Comparison of ENCODE assay signal across 8 cellular contexts in genomic region chr4:75630932-75631320, GRCh38. TPM values are rescaled to one million over a fixed set of nuclear protein-coding genes. Genes with fewer than 3 reads are reported as not detected.
A peak's percentile ranks its signal among the peaks of the same experiment; 100 is the strongest.
DNase-seq lines count a peak whose midpoint lies in the region; ATAC-seq and TF ChIP-seq lines count a peak whose summit lies in the region.

No MANE protein-coding gene starts in this region.

- H3K27me3 ChIP-seq in CD8-positive, alpha-beta memory T cell (ENCODE audit: insufficient read depth, low read length, poor library complexity, severe bottlenecking): no peaks in the 10 kb centered on the region
- no peaks in the 10 kb centered on the region for H3K27me3 ChIP-seq in WERI-Rb-1 (ENCODE audit: insufficient read depth, low read depth, severe bottlenecking)
- no peaks in the 10 kb centered on the region for H3K27me3 ChIP-seq in ovary

- no peak for TF ChIP-seq POLR2A in ovary (IDR thresholded peaks at IDR 0.05)

- no peak for ATAC-seq in HG03521 (IDR thresholded peaks at IDR 0.05; ENCODE audit: unreplicated experiment)

- peak overlapping the region; percentile 78 to 96 (median 93) for H3K4me3 Mint-ChIP-seq in CD8-positive, alpha-beta memory T cell

- H3K36me3 ChIP-seq in CD8-positive, alpha-beta memory T cell (ENCODE audit: insufficient read depth, low read length): no peaks in the 10 kb centered on the region
- H3K36me3 ChIP-seq in WERI-Rb-1 (no peaks in the 10 kb centered on the region), ovary (no peaks in the 10 kb centered on the region)

- H3K27me3 Mint-ChIP-seq in CD8-positive, alpha-beta memory T cell: peaks cover 0 to 3% of the 10 kb centered on the region in 2 donors

- POLR2A ChIA-PET in CD8-positive, alpha-beta memory T cell (lab: Charles Lee): interaction anchor here (0.6 to 1.5 kb wide), 3 partner anchors 9 to 93 kb away, joined by 7 to 8 read pairs (median 8); partner anchors contain the start of genes G3BP2 and USO1

- intact Hi-C loops in ovary (cut with DNase I): no loop called here

- CTCF ChIA-PET in CD8-positive, alpha-beta memory T cell (lab: Charles Lee): no interaction called here

- H3K27ac ChIP-seq in CD8-positive, alpha-beta memory T cell (ENCODE audit: low read depth, low read length): peak overlapping the region; percentile 7
- H3K27ac ChIP-seq in WERI-Rb-1: peak overlapping the region; percentile 70
- H3K27ac ChIP-seq in ovary: no peak overlapping the region

- H3K27ac Mint-ChIP-seq in CD8-positive, alpha-beta memory T cell: peak overlapping the region in 7 of 8 donors; percentile 14 to 90 (median 84)

- no peaks in the 10 kb centered on the region for H3K9me3 Mint-ChIP-seq in CD8-positive, alpha-beta memory T cell

- peaks cover 7 to 15% (median 8%) of the 10 kb centered on the region in 3 donors for H3K4me1 Mint-ChIP-seq in CD8-positive, alpha-beta memory T cell

- no peak for DNase-seq in CD8-positive, alpha-beta memory T cell
- no peak for DNase-seq in WERI-Rb-1
- peak in 1 of 2 donors; percentile 43 for DNase-seq in foreskin fibroblast
- DNase-seq in ovary: no peak
- DNase-seq in NOMO-1 treated with DMSO at 0.1 percent for 48 hours (lab: John Stamatoyannopoulos, UW; ENCODE audit: unreplicated experiment): no peak
- DNase-seq in EL: no peak
- no peak for DNase-seq in stimulated activated CD4-positive, alpha-beta T cell treated with anti-CD3 and anti-CD28 coated beads, Interleukin-4, amount 100 ng/mL, for 4 hours

- WGBS in ovary, 3 donors: 66 to 83% (median 77%) methylated on average over 9 of the region's 9 CpGs

- no peak for TF ChIP-seq EP300 in ovary (IDR thresholded peaks at IDR 0.05)

- no peaks in the 10 kb centered on the region for H3K9me3 ChIP-seq in CD8-positive, alpha-beta memory T cell (ENCODE audit: low read length)
- H3K9me3 ChIP-seq in WERI-Rb-1 (ENCODE audit: severe bottlenecking) (no peaks in the 10 kb centered on the region), ovary (no peaks in the 10 kb centered on the region)

- no peak for TF ChIP-seq CTCF in WERI-Rb-1 (IDR thresholded peaks at IDR 0.05; ENCODE audit: low read depth, low read length)
- TF ChIP-seq CTCF in foreskin fibroblast (IDR thresholded peaks at IDR 0.05; ENCODE audit: low read depth, low read length): no peak
- TF ChIP-seq CTCF in ovary (IDR thresholded peaks at IDR 0.05): no peak

- H3K4me3 ChIP-seq in CD8-positive, alpha-beta memory T cell (ENCODE audit: low read length): peak overlapping the region; percentile 98
- H3K4me3 ChIP-seq in WERI-Rb-1 (ENCODE audit: low read depth, low read length) (peak overlapping the region; percentile 63), foreskin fibroblast (ENCODE audit: low read depth in 1 of 2, low read length in 2 of 2) (peak overlapping the region; percentile 75 to 77), ovary (peak overlapping the region; percentile 51)

- H3K4me1 ChIP-seq in CD8-positive, alpha-beta memory T cell (ENCODE audit: insufficient read depth, low read length): peaks cover 5% of the 10 kb centered on the region
- peaks cover 2% of the 10 kb centered on the region for H3K4me1 ChIP-seq in ovary (ENCODE audit: insufficient read depth)

- peaks cover 0 to 2% (median 0%) of the 10 kb centered on the region in 3 donors for H3K36me3 Mint-ChIP-seq in CD8-positive, alpha-beta memory T cell

RNA-seq across cellular contexts. Expression of gene CDKL2, which starts 0.6 kb away (rescaled TPM):
- under 1 TPM; 0.27 to 0.37 TPM for total RNA-seq in CD8-positive, alpha-beta memory T cell
- polyA plus RNA-seq in CD8-positive, alpha-beta memory T cell: 0.47 TPM
- total RNA-seq in ovary: 1 to 10 TPM; 1.2 to 3.4 (median 1.9) TPM
- 1 to 10 TPM in 1 of 2 donors, under 1 TPM in 1; 0.45 to 1.2 TPM for polyA plus RNA-seq in ovary

RNA-seq across cellular contexts. Expression of gene G3BP2, which starts 42.3 kb away (rescaled TPM):
- total RNA-seq in CD8-positive, alpha-beta memory T cell: 100 to 1,000 TPM; 189 to 195 TPM
- polyA plus RNA-seq in CD8-positive, alpha-beta memory T cell: 115 TPM
- total RNA-seq in ovary: 10 to 100 TPM; 56.0 to 96.5 (median 83.1) TPM
- polyA plus RNA-seq in ovary: 100 to 1,000 TPM in 1 of 2 donors, 10 to 100 TPM in 1; 31.4 to 122 TPM

Comparison
In these comparisons a context has a peak if more than half of its experiments do, and no peak if none do; other contexts are left out.
1. H3K27ac ChIP-seq: peak in CD8-positive, alpha-beta memory T cell (single experiment) and WERI-Rb-1 (single experiment); none in ovary (0 of 2).
2. Peak in every context shown above with its lines, with median percentiles within 50 percentile points of each other: H3K4me3 ChIP-seq.